ENCODE assay signal across 28 cellular contexts in genomic region chr9:35938474-35939145, GRCh38. TPM values are rescaled to one million over a fixed set of nuclear protein-coding genes. Genes with fewer than 3 reads are reported as not detected.
DNase-seq lines count a peak whose midpoint lies in the region; ATAC-seq and TF ChIP-seq lines count a peak whose summit lies in the region.
"Had no signal": no experiment of that assay in that cellular context is flagged by ENCODE, and none has a peak within 500 bp of the region (broad histone marks: within the 10 kb centered on the region; RNA-seq: fewer than 3 reads in every experiment).

No MANE protein-coding gene starts in this region.

- intact Hi-C loops in CD4-positive, alpha-beta T cell (cut with DNase I, micrococcal nuclease) = no loop called here
- intact Hi-C loops in activated B cell treated with CpG ODN at 0.5 μM for 24 hours (cut with micrococcal nuclease) (no loop called here), sigmoid colon (cut with DNase I) (no loop called here)

- no peak for ATAC-seq in CD4-positive, alpha-beta T cell (ENCODE audit: poor library complexity)
- ATAC-seq in activated B cell treated with CpG ODN at 0.5 μM for 24 hours (ENCODE audit: low read depth) (peak; percentile 34), HG02973 (IDR thresholded peaks at IDR 0.05; ENCODE audit: unreplicated experiment) (no peak), HG03439 (IDR thresholded peaks at IDR 0.05; ENCODE audit: unreplicated experiment) (no peak)
- ATAC-seq: activated CD4-positive, CD25-positive, alpha-beta regulatory T cell treated with anti-CD3 and anti-CD28 coated beads, Interleukin-2, amount 50 U/mL, for 24 hours had no signal

- no peaks in the 10 kb centered on the region for H3K27me3 Mint-ChIP-seq in CD4-positive, alpha-beta T cell
- H3K27me3 Mint-ChIP-seq in activated B cell treated with CpG ODN at 0.5 μM for 24 hours (peaks cover 21% of the 10 kb centered on the region), nephron progenitor cell (ENCODE audit: low read depth, poor library complexity) (peaks cover 42% of the 10 kb centered on the region)
- H3K27me3 Mint-ChIP-seq: activated CD4-positive, alpha-beta memory T cell treated with anti-CD3 and anti-CD28 coated beads, Interleukin-2, amount 10 ng/mL, durations not matched to agents 7 days and 5 days had no signal

- no peaks in the 10 kb centered on the region for H4K20me1 ChIP-seq in BLaER1

- 87 to 91% methylated on average over 8 of the region's 8 CpGs for WGBS in sigmoid colon, 2 donors

- H3K27me3 ChIP-seq in BLaER1 = no peaks in the 10 kb centered on the region
- H3K27me3 ChIP-seq in CD4-positive, alpha-beta T cell (ENCODE audit: control insufficient read depth, insufficient read depth, low read length) = no peaks in the 10 kb centered on the region
- H3K27me3 ChIP-seq in sigmoid colon = no peaks in the 10 kb centered on the region
- H3K27me3 ChIP-seq: uterus had no signal

- peaks cover 52% of the 10 kb centered on the region for H3K4me1 ChIP-seq in BLaER1
- peaks cover 0 to 13% (median 3%) of the 10 kb centered on the region in 4 donors for H3K4me1 ChIP-seq in sigmoid colon
- H3K4me1 ChIP-seq: uterus had no signal

- peaks cover 2% of the 10 kb centered on the region for H3K9me3 Mint-ChIP-seq in CD4-positive, alpha-beta T cell
- peaks cover 4% of the 10 kb centered on the region for H3K9me3 Mint-ChIP-seq in activated B cell treated with CpG ODN at 0.5 μM for 24 hours
- H3K9me3 Mint-ChIP-seq in nephron progenitor cell = peaks cover 6% of the 10 kb centered on the region
- H3K9me3 Mint-ChIP-seq: immature natural killer cell had no signal

- no peak overlapping the region for H3K9ac ChIP-seq in BLaER1

- peak overlapping the region; percentile 53 for H3K4me2 ChIP-seq in BLaER1

- TF ChIP-seq CTCF in CD4-positive, alpha-beta T cell (IDR thresholded peaks at IDR 0.05) = no peak
- TF ChIP-seq CTCF in activated B cell treated with CpG ODN at 0.5 μM for 24 hours (IDR thresholded peaks at IDR 0.05) (no peak), nephron progenitor cell (IDR thresholded peaks at IDR 0.05) (no peak), sigmoid colon (IDR thresholded peaks at IDR 0.05) (no peak)

- H3K9me3 ChIP-seq in BLaER1 (no peaks in the 10 kb centered on the region), sigmoid colon (no peaks in the 10 kb centered on the region)
- H3K9me3 ChIP-seq in CD4-positive, alpha-beta T cell (ENCODE audit: control insufficient read depth, low read length) = no peaks in the 10 kb centered on the region
- H3K9me3 ChIP-seq: uterus had no signal

- peaks cover 79% of the 10 kb centered on the region for H3K4me1 Mint-ChIP-seq in CD4-positive, alpha-beta T cell (ENCODE audit: low read depth)
- H3K4me1 Mint-ChIP-seq in activated B cell treated with CpG ODN at 0.5 μM for 24 hours = peaks cover 19% of the 10 kb centered on the region
- H3K4me1 Mint-ChIP-seq in nephron progenitor cell = no peaks in the 10 kb centered on the region
- H3K4me1 Mint-ChIP-seq: H9, immature natural killer cell had no signal

- H3K4me3 Mint-ChIP-seq in CD4-positive, alpha-beta T cell = peak overlapping the region; percentile 76
- H3K4me3 Mint-ChIP-seq in activated B cell treated with CpG ODN at 0.5 μM for 24 hours (no peak overlapping the region), nephron progenitor cell (no peak overlapping the region)
- H3K4me3 Mint-ChIP-seq: activated CD4-positive, alpha-beta memory T cell treated with anti-CD3 and anti-CD28 coated beads, Interleukin-2, amount 10 ng/mL, durations not matched to agents 7 days and 5 days; H9; immature natural killer cell; T-helper 1 cell treated with Interleukin-12 subunit alpha and Interleukin-12 subunit beta and Interleukin-4 antibody, amounts not matched to agents 30 μg/mL and 1 μg/mL, for 36 hours had no signal

- no peak for TF ChIP-seq POLR2A in sigmoid colon (IDR thresholded peaks at IDR 0.05)

- no peaks in the 10 kb centered on the region for H3K36me3 Mint-ChIP-seq in CD4-positive, alpha-beta T cell (ENCODE audit: low read depth)
- H3K36me3 Mint-ChIP-seq in activated B cell treated with CpG ODN at 0.5 μM for 24 hours (ENCODE audit: low read depth) = no peaks in the 10 kb centered on the region
- no peaks in the 10 kb centered on the region for H3K36me3 Mint-ChIP-seq in nephron progenitor cell (ENCODE audit: low read depth)
- H3K36me3 Mint-ChIP-seq: immature natural killer cell had no signal

- peak overlapping the region; percentile 78 for H3K27ac Mint-ChIP-seq in CD4-positive, alpha-beta T cell
- H3K27ac Mint-ChIP-seq in activated B cell treated with CpG ODN at 0.5 μM for 24 hours (no peak overlapping the region), nephron progenitor cell (peak overlapping the region; percentile 24)
- H3K27ac Mint-ChIP-seq: activated CD4-positive, alpha-beta memory T cell treated with anti-CD3 and anti-CD28 coated beads, Interleukin-2, amount 10 ng/mL, durations not matched to agents 7 days and 5 days; H9; immature natural killer cell; T-helper 1 cell treated with Interleukin-12 subunit alpha and Interleukin-12 subunit beta and Interleukin-4 antibody, amounts not matched to agents 30 μg/mL and 1 μg/mL, for 36 hours had no signal

- CTCF ChIA-PET in CD4-positive, alpha-beta T cell (lab: Charles Lee) = interaction anchor here (1.5 to 1.6 kb wide), 2 partner anchors 16 to 27 kb away, joined by 3 to 4 read pairs; no protein-coding TSS in a partner anchor
- CTCF ChIA-PET in activated B cell treated with CpG ODN at 0.5 μM for 24 hours (lab: Charles Lee) = no interaction called here

- H3K4me3 ChIP-seq in BLaER1 (no peak overlapping the region), sigmoid colon (no peak overlapping the region)
- H3K4me3 ChIP-seq: uterus had no signal

- no peak for TF ChIP-seq EP300 in sigmoid colon (IDR thresholded peaks at IDR 0.05)

- H3K27ac ChIP-seq in BLaER1 = peak overlapping the region; percentile 32; the same call in 1 of the 2 replicates
- no peak overlapping the region for H3K27ac ChIP-seq in CD4-positive, alpha-beta T cell (ENCODE audit: low read depth, low read length)
- H3K27ac ChIP-seq in sigmoid colon = no peak overlapping the region
- H3K27ac ChIP-seq: RWPE1, uterus had no signal

- H3K36me3 ChIP-seq in BLaER1 (no peaks in the 10 kb centered on the region), sigmoid colon (no peaks in the 10 kb centered on the region)
- H3K36me3 ChIP-seq: uterus had no signal

- POLR2A ChIA-PET in CD4-positive, alpha-beta T cell (lab: Charles Lee) = interaction anchor here (1.0 to 1.4 kb wide), 2 partner anchors 27 to 252 kb away, joined by 3 to 9 read pairs; partner anchors contain the start of gene CLTA
- POLR2A ChIA-PET in activated B cell treated with CpG ODN at 0.5 μM for 24 hours (lab: Charles Lee) = no interaction called here

- no peak for DNase-seq in CD4-positive, alpha-beta T cell
- DNase-seq in activated B cell treated with CpG ODN at 0.5 μM for 24 hours (no peak), nephron progenitor cell (no peak), mucosa of gallbladder (ENCODE audit: low spot score) (no peak), sigmoid colon (no peak)
- DNase-seq: activated CD4-positive, alpha-beta memory T cell treated with anti-CD3 and anti-CD28 coated beads, Interleukin-2, amount 10 ng/mL, durations not matched to agents 7 days and 5 days; activated effector memory CD4-positive, alpha-beta T cell treated with anti-CD3 and anti-CD28 coated beads, Interleukin-2, amount 50 U/mL, for 16 hours; DMS 273 treated with DMSO at 0.1 percent for 48 hours; H9; hypothalamus; immature natural killer cell; KG1; mesendoderm; NCI-H1436 treated with DMSO at 0.1 percent for 48 hours; NCI-H2107; NCI-H446; occipital lobe; stimulated activated CD4-positive, alpha-beta T cell treated with anti-CD3 and anti-CD28 coated beads, Interleukin-2, amount 100 ng/mL, for 24 hours; uterus had no signal

RNA-seq across cellular contexts. Expression of gene OR2S2, which starts 19.3 kb away (rescaled TPM):
- total RNA-seq in CD4-positive, alpha-beta T cell = not detected
- total RNA-seq in activated B cell treated with CpG ODN at 0.5 μM for 24 hours (not detected in 2 replicates), mucosa of gallbladder (not detected), sigmoid colon (not detected)
- polyA plus RNA-seq in sigmoid colon = not detected
- total RNA-seq: activated CD4-positive, alpha-beta memory T cell treated with anti-CD3 and anti-CD28 coated beads, Interleukin-2, amount 10 ng/mL, durations not matched to agents 7 days and 5 days; chondrocyte; endothelial cell of umbilical vein; H9; occipital lobe; uterus had no signal
- polyA plus RNA-seq: adipose tissue, endothelial cell of umbilical vein, immature natural killer cell had no signal

RNA-seq across cellular contexts. Expression of gene SPAAR, which starts 29.3 kb away (rescaled TPM):
- total RNA-seq in CD4-positive, alpha-beta T cell = not detected
- total RNA-seq in activated B cell treated with CpG ODN at 0.5 μM for 24 hours (not detected in 2 replicates), mucosa of gallbladder (0.83 TPM), sigmoid colon (1 to 10 TPM in 3 of 4 donors, under 1 TPM in 1; 0.82 to 5.5 (median 2.1) TPM)
- polyA plus RNA-seq in sigmoid colon = 1 to 10 TPM in 1 of 3 donors, not detected in 2; 2.5 TPM
- total RNA-seq: activated CD4-positive, alpha-beta memory T cell treated with anti-CD3 and anti-CD28 coated beads, Interleukin-2, amount 10 ng/mL, durations not matched to agents 7 days and 5 days; H9 had no signal
- polyA plus RNA-seq: immature natural killer cell had no signal

RNA-seq across cellular contexts. Expression of gene HRCT1, which starts 32.6 kb away (rescaled TPM):
- total RNA-seq in CD4-positive, alpha-beta T cell = not detected
- total RNA-seq in activated B cell treated with CpG ODN at 0.5 μM for 24 hours (not detected in 2 replicates), mucosa of gallbladder (2.0 TPM), sigmoid colon (1 to 10 TPM; 2.1 to 6.4 (median 4.0) TPM)
- 10 to 100 TPM in 2 of 3 donors, 1 to 10 TPM in 1; 4.2 to 88.5 (median 12.7) TPM for polyA plus RNA-seq in sigmoid colon
- total RNA-seq: activated CD4-positive, alpha-beta memory T cell treated with anti-CD3 and anti-CD28 coated beads, Interleukin-2, amount 10 ng/mL, durations not matched to agents 7 days and 5 days; H9; occipital lobe had no signal
- polyA plus RNA-seq: immature natural killer cell had no signal
